ENCODE assay signal across 1 cellular context in genomic region chr10:84196083-84196482, GRCh38.
TF ChIP-seq lines count a peak whose summit lies in the region.

No MANE protein-coding gene starts in this region.

TF ChIP-seq in WTC11, 78 proteins besides CTCF, POLR2A, EP300 and RAD21 (continued from another document):
- TF ChIP-seq ATF2 (CRISPR knock-in tag; IDR thresholded peaks at IDR 0.05; ENCODE audit: borderline replicate concordance, low read depth) (no peak), TEAD4 (CRISPR knock-in tag; IDR thresholded peaks at IDR 0.05) (no peak), CBFB (CRISPR knock-in tag; IDR thresholded peaks at IDR 0.05; ENCODE audit: low read depth) (no peak), E2F4 (CRISPR knock-in tag; IDR thresholded peaks at IDR 0.05; ENCODE audit: borderline replicate concordance, low read depth) (no peak), MYBL2 (CRISPR knock-in tag; IDR thresholded peaks at IDR 0.05) (no peak), SP1 (CRISPR knock-in tag; conservative IDR thresholded peaks at IDR 0.05) (no peak), NFE2L1 (CRISPR knock-in tag; IDR thresholded peaks at IDR 0.05) (no peak)
TF ChIP-seq in WTC11: peak in this region for 0.
